Comparison of ENCODE assay signal across 23 cellular contexts in genomic region chr5:7245401-7245800, GRCh38.
"Had no signal": no experiment of that assay in that cellular context is flagged by ENCODE, and none has a peak within 500 bp of the region (broad histone marks: within the 10 kb centered on the region; RNA-seq: fewer than 3 reads in every experiment).

No MANE protein-coding gene starts in this region.

- H3K27ac ChIP-seq: colonic mucosa, epithelial cell of prostate, gastrocnemius medialis, psoas muscle, skin epidermis, spleen, thoracic aorta, tibial nerve, upper lobe of left lung had no signal

- H3K36me3 Mint-ChIP-seq: memory B cell; natural killer cell treated with Interleukin-12 subunit alpha and Interleukin-12 subunit beta and Interleukin-15 and Interleukin-18, amount 100 ng/mL, for 72 hours; stimulated activated naive B cell treated with anti-CD40 and anti-IgM and Interleukin-4, amounts not matched to agents 10 μg/mL and 1 μg/mL and 100 μg/mL, for 72 hours had no signal

- H3K4me3 Mint-ChIP-seq: dendritic cell treated with granulocyte-macrophage colony-stimulating factor and Interleukin-4, amounts not matched to agents 40 ng/mL and 50 ng/mL, for 4 days; endodermal cell; memory B cell; natural killer cell treated with Interleukin-12 subunit alpha and Interleukin-12 subunit beta and Interleukin-15 and Interleukin-18, amount 100 ng/mL, for 72 hours; stimulated activated naive B cell treated with anti-CD40 and anti-IgM and Interleukin-4, amounts not matched to agents 10 μg/mL and 1 μg/mL and 100 μg/mL, for 72 hours; stimulated activated naive CD8-positive, alpha-beta T cell treated with anti-CD3 and anti-CD28 coated beads, Interleukin-15, Interleukin-2, amounts not matched to agents 100 ng/mL and 50 ng/mL, for 24 hours had no signal

- H3K4me3 ChIP-seq: colonic mucosa, gastrocnemius medialis, lung, psoas muscle, skin epidermis, spleen, thoracic aorta, tibial nerve, upper lobe of left lung had no signal

- H3K4me1 Mint-ChIP-seq: memory B cell; stimulated activated naive B cell treated with anti-CD40 and anti-IgM and Interleukin-4, amounts not matched to agents 10 μg/mL and 1 μg/mL and 100 μg/mL, for 72 hours had no signal

- H3K4me1 ChIP-seq: colonic mucosa, gastrocnemius medialis, psoas muscle, spleen, tibial nerve, upper lobe of left lung had no signal

- DNase-seq: colonic mucosa; effector CD8-positive, alpha-beta T cell; endodermal cell; foreskin fibroblast; gastrocnemius medialis; head of caudate nucleus; nucleus accumbens; psoas muscle; right cardiac atrium; spleen; stimulated activated CD4-positive, alpha-beta T cell treated with anti-CD3 and anti-CD28 coated beads, Interleukin-15, amount 100 ng/mL, for 24 hours; stimulated activated CD4-positive, alpha-beta T cell treated with anti-CD3 and anti-CD28 coated beads, Interleukin-2, amount 100 ng/mL, for 48 hours; stimulated activated naive B cell treated with anti-CD40 and anti-IgM and Interleukin-4, amounts not matched to agents 10 μg/mL and 1 μg/mL and 100 μg/mL, for 72 hours; upper lobe of left lung had no signal

- H3K27ac Mint-ChIP-seq: dendritic cell treated with granulocyte-macrophage colony-stimulating factor and Interleukin-4, amounts not matched to agents 40 ng/mL and 50 ng/mL, for 4 days; endodermal cell; memory B cell; natural killer cell treated with Interleukin-12 subunit alpha and Interleukin-12 subunit beta and Interleukin-15 and Interleukin-18, amount 100 ng/mL, for 72 hours; stimulated activated naive B cell treated with anti-CD40 and anti-IgM and Interleukin-4, amounts not matched to agents 10 μg/mL and 1 μg/mL and 100 μg/mL, for 72 hours; stimulated activated naive CD8-positive, alpha-beta T cell treated with anti-CD3 and anti-CD28 coated beads, Interleukin-15, Interleukin-2, amounts not matched to agents 100 ng/mL and 50 ng/mL, for 24 hours had no signal

- H3K27me3 Mint-ChIP-seq: dendritic cell treated with granulocyte-macrophage colony-stimulating factor and Interleukin-4, amounts not matched to agents 40 ng/mL and 50 ng/mL, for 4 days; memory B cell; natural killer cell treated with Interleukin-12 subunit alpha and Interleukin-12 subunit beta and Interleukin-15 and Interleukin-18, amount 100 ng/mL, for 72 hours; stimulated activated naive B cell treated with anti-CD40 and anti-IgM and Interleukin-4, amounts not matched to agents 10 μg/mL and 1 μg/mL and 100 μg/mL, for 72 hours; stimulated activated naive CD8-positive, alpha-beta T cell treated with anti-CD3 and anti-CD28 coated beads, Interleukin-15, Interleukin-2, amounts not matched to agents 100 ng/mL and 50 ng/mL, for 24 hours had no signal

- H3K27me3 ChIP-seq: colonic mucosa, gastrocnemius medialis, tibial nerve, upper lobe of left lung had no signal

- H3K36me3 ChIP-seq: colonic mucosa, gastrocnemius medialis, spleen, thoracic aorta, tibial nerve, upper lobe of left lung had no signal

- H3K9me3 ChIP-seq: colonic mucosa, gastrocnemius medialis, psoas muscle, spleen, thoracic aorta, tibial nerve, upper lobe of left lung had no signal

- H3K9me3 Mint-ChIP-seq: dendritic cell treated with granulocyte-macrophage colony-stimulating factor and Interleukin-4, amounts not matched to agents 40 ng/mL and 50 ng/mL, for 4 days; endodermal cell; memory B cell; natural killer cell treated with Interleukin-12 subunit alpha and Interleukin-12 subunit beta and Interleukin-15 and Interleukin-18, amount 100 ng/mL, for 72 hours; stimulated activated naive CD8-positive, alpha-beta T cell treated with anti-CD3 and anti-CD28 coated beads, Interleukin-15, Interleukin-2, amounts not matched to agents 100 ng/mL and 50 ng/mL, for 24 hours had no signal
